Comparison of ENCODE assay signal across 1 cellular context in genomic region chr10:7186387-7187032, GRCh38.
TF ChIP-seq lines count a peak whose summit lies in the region.

No MANE protein-coding gene starts in this region.

TF ChIP-seq in K562, 482 proteins besides CTCF, POLR2A, EP300 and RAD21 (continued from another document and continues in another):
- TF ChIP-seq PBX2 (CRISPR knock-in tag; IDR thresholded peaks at IDR 0.05; ENCODE audit: low read depth) (no peak), PBX2 (tag; conservative IDR thresholded peaks at IDR 0.05; ENCODE audit: low read depth) (peak; percentile 87), DPF2 (IDR thresholded peaks at IDR 0.05) (peak; percentile 64; the same call in 1 of the 2 replicates), FOSL1 (tag; conservative IDR thresholded peaks at IDR 0.05) (peak; percentile 60), ZNF57 (CRISPR knock-in tag; IDR thresholded peaks at IDR 0.05) (no peak), ZNF79 (CRISPR knock-in tag; IDR thresholded peaks at IDR 0.05; ENCODE audit: low read depth) (no peak), ZNF766 (CRISPR knock-in tag; conservative IDR thresholded peaks at IDR 0.05) (0 out of 2 replicates have a peak, but pooled peaks have one; percentile 9), ZNF316 (IDR thresholded peaks at IDR 0.05) (peak; percentile 37; the same call in 1 of the 2 replicates), NFE2 (IDR thresholded peaks at IDR 0.05; ENCODE audit: low read depth) (0 out of 2 replicates have a peak, but pooled peaks have one; percentile 14), ZFP30 (CRISPR knock-in tag; IDR thresholded peaks at IDR 0.05; ENCODE audit: borderline replicate concordance) (no peak), TCF3 (CRISPR knock-in tag; IDR thresholded peaks at IDR 0.05) (peak; percentile 65; the same call in 1 of the 2 replicates), ZNF644 (tag; IDR thresholded peaks at IDR 0.05; ENCODE audit: low read depth) (no peak), MXD1 (CRISPR knock-in tag; IDR thresholded peaks at IDR 0.05; ENCODE audit: borderline replicate concordance, poor library complexity, severe bottlenecking) (no peak), ZNF551 (CRISPR knock-in tag; IDR thresholded peaks at IDR 0.05) (no peak), YY1 (IDR thresholded peaks at IDR 0.05; ENCODE audit: borderline replicate concordance in 1 of 3, control insufficient read depth in 1 of 3, extremely low read depth in 1 of 3, insufficient read depth in 3 of 3, insufficient read length in 1 of 3, insufficient replicate concordance in 2 of 3, low read depth in 1 of 3, low read length in 2 of 3) (peak in 1 of 3 experiments; percentile 20), ARID2 (IDR thresholded peaks at IDR 0.05) (no peak), C11orf30 (IDR thresholded peaks at IDR 0.05; ENCODE audit: low read depth) (peak; percentile 13; the same call in 1 of the 2 replicates), JUND (IDR thresholded peaks at IDR 0.05; ENCODE audit: borderline replicate concordance, low read depth, low read length) (peak; percentile 75), JUND (tag; IDR thresholded peaks at IDR 0.05; ENCODE audit: borderline replicate concordance, low read depth, low read length) (peak; percentile 72; the same call in 2 of the 3 replicates), KDM1A (IDR thresholded peaks at IDR 0.05) (peak in 1 of 2 experiments; percentile 49; a peak in 1 of 4 replicates), ZNF354B (CRISPR knock-in tag; IDR thresholded peaks at IDR 0.05) (no peak), MEIS2 (IDR thresholded peaks at IDR 0.05; ENCODE audit: partially characterized antibody) (peak; percentile 92), COPS2 (conservative IDR thresholded peaks at IDR 0.05) (no peak), ARID1B (IDR thresholded peaks at IDR 0.05) (peak; percentile 61), POLR3A (IDR thresholded peaks at IDR 0.05; ENCODE audit: borderline replicate concordance, extremely low read depth, insufficient read depth, insufficient read length) (no peak), CBFA2T3 (IDR thresholded peaks at IDR 0.05) (peak; percentile 37; the same call in 1 of the 2 replicates), CREB1 (IDR thresholded peaks at IDR 0.05) (0 out of 2 replicates have a peak, but pooled peaks have one; percentile 17), CREB1 (CRISPR knock-in tag; IDR thresholded peaks at IDR 0.05) (no peak), ZBTB33 (CRISPR knock-in tag; IDR thresholded peaks at IDR 0.05) (peak; percentile 34; the same call in 1 of the 2 replicates), PATZ1 (CRISPR knock-in tag; IDR thresholded peaks at IDR 0.05; ENCODE audit: borderline replicate concordance) (no peak), ZBTB2 (IDR thresholded peaks at IDR 0.05) (no peak), ZNF121 (CRISPR knock-in tag; conservative IDR thresholded peaks at IDR 0.05) (peak; percentile 96), TGIF2 (CRISPR knock-in tag; IDR thresholded peaks at IDR 0.05) (no peak), ZNF431 (CRISPR knock-in tag; IDR thresholded peaks at IDR 0.05) (no peak), MAFG (tag; conservative IDR thresholded peaks at IDR 0.05) (peak; percentile 26; the same call in 1 of the 2 replicates)
- TF ChIP-seq, protein P1, sequence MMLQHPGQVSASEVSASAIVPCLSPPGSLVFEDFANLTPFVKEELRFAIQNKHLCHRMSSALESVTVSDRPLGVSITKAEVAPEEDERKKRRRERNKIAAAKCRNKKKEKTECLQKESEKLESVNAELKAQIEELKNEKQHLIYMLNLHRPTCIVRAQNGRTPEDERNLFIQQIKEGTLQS (IDR thresholded peaks at IDR 0.05), result peak; percentile 77
- TF ChIP-seq, protein P1 (CRISPR knock-in tag; conservative IDR thresholded peaks at IDR 0.05), result no peak
- TF ChIP-seq, protein P2, sequence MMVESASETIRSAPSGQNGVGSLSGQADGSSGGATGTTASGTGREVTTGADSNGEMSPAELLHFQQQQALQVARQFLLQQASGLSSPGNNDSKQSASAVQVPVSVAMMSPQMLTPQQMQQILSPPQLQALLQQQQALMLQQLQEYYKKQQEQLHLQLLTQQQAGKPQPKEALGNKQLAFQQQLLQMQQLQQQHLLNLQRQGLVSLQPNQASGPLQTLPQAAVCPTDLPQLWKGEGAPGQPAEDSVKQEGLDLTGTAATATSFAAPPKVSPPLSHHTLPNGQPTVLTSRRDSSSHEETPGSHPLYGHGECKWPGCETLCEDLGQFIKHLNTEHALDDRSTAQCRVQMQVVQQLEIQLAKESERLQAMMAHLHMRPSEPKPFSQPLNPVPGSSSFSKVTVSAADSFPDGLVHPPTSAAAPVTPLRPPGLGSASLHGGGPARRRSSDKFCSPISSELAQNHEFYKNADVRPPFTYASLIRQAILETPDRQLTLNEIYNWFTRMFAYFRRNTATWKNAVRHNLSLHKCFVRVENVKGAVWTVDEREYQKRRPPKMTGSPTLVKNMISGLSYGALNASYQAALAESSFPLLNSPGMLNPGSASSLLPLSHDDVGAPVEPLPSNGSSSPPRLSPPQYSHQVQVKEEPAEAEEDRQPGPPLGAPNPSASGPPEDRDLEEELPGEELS (CRISPR knock-in tag; IDR thresholded peaks at IDR 0.05; ENCODE audit: borderline replicate concordance), result no peak
- TF ChIP-seq, protein P3, sequence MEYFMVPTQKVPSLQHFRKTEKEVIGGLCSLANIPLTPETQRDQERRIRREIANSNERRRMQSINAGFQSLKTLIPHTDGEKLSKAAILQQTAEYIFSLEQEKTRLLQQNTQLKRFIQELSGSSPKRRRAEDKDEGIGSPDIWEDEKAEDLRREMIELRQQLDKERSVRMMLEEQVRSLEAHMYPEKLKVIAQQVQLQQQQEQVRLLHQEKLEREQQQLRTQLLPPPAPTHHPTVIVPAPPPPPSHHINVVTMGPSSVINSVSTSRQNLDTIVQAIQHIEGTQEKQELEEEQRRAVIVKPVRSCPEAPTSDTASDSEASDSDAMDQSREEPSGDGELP (CRISPR knock-in tag; IDR thresholded peaks at IDR 0.05; ENCODE audit: borderline replicate concordance), result peak; percentile 58
- TF ChIP-seq, protein P4, sequence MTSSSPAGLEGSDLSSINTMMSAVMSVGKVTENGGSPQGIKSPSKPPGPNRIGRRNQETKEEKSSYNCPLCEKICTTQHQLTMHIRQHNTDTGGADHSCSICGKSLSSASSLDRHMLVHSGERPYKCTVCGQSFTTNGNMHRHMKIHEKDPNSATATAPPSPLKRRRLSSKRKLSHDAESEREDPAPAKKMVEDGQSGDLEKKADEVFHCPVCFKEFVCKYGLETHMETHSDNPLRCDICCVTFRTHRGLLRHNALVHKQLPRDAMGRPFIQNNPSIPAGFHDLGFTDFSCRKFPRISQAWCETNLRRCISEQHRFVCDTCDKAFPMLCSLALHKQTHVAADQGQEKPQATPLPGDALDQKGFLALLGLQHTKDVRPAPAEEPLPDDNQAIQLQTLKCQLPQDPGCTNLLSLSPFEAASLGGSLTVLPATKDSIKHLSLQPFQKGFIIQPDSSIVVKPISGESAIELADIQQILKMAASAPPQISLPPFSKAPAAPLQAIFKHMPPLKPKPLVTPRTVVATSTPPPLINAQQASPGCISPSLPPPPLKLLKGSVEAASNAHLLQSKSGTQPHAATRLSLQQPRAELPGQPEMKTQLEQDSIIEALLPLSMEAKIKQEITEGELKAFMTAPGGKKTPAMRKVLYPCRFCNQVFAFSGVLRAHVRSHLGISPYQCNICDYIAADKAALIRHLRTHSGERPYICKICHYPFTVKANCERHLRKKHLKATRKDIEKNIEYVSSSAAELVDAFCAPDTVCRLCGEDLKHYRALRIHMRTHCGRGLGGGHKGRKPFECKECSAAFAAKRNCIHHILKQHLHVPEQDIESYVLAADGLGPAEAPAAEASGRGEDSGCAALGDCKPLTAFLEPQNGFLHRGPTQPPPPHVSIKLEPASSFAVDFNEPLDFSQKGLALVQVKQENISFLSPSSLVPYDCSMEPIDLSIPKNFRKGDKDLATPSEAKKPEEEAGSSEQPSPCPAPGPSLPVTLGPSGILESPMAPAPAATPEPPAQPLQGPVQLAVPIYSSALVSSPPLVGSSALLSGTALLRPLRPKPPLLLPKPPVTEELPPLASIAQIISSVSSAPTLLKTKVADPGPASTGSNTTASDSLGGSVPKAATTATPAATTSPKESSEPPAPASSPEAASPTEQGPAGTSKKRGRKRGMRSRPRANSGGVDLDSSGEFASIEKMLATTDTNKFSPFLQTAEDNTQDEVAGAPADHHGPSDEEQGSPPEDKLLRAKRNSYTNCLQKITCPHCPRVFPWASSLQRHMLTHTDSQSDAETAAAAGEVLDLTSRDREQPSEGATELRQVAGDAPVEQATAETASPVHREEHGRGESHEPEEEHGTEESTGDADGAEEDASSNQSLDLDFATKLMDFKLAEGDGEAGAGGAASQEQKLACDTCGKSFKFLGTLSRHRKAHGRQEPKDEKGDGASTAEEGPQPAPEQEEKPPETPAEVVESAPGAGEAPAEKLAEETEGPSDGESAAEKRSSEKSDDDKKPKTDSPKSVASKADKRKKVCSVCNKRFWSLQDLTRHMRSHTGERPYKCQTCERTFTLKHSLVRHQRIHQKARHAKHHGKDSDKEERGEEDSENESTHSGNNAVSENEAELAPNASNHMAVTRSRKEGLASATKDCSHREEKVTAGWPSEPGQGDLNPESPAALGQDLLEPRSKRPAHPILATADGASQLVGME (CRISPR knock-in tag; IDR thresholded peaks at IDR 0.05), result no peak
- TF ChIP-seq, protein P5, sequence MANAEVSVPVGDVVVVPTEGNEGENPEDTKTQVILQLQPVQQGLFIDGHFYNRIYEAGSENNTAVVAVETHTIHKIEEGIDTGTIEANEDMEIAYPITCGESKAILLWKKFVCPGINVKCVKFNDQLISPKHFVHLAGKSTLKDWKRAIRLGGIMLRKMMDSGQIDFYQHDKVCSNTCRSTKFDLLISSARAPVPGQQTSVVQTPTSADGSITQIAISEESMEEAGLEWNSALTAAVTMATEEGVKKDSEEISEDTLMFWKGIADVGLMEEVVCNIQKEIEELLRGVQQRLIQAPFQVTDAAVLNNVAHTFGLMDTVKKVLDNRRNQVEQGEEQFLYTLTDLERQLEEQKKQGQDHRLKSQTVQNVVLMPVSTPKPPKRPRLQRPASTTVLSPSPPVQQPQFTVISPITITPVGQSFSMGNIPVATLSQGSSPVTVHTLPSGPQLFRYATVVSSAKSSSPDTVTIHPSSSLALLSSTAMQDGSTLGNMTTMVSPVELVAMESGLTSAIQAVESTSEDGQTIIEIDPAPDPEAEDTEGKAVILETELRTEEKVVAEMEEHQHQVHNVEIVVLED (CRISPR knock-in tag; IDR thresholded peaks at IDR 0.05), result no peak
